9 cellular contexts compared by ENCODE assay signal in the genomic region with DNA sequence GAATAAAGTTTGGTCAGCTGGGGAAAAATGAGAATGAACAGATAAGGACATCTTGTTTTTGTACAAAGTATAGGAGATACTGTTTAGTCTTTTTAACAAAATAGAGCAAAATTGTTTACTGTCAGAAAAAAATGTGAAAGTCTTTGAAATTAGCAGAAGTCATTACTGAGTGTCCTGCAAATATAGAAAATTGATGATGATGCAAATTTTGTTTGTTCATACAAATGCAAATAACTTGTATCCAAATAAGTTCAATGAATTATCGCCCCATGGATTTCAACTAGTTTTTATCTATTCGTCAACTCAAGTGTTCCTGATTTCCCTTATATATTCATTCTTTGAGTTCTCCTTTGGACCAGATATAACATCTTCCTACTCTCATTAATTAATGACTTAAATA.
"Had no signal": no experiment of that assay in that cellular context is flagged by ENCODE, and none has a peak within 500 bp of the region (broad histone marks: within the 10 kb centered on the region; RNA-seq: fewer than 3 reads in every experiment).

No MANE protein-coding gene starts in this region.

- H3K27ac Mint-ChIP-seq: H9, IgD-negative memory B cell had no signal

- H3K4me3 ChIP-seq: GM23248 had no signal

- H3K4me3 Mint-ChIP-seq: H9, IgD-negative memory B cell had no signal

- DNase-seq: GM23248, GOT3, H9, HCEC 1CT, Karpas-422, KG1 had no signal

- H3K27ac ChIP-seq: GM23248, HL-60 had no signal

- H3K4me1 Mint-ChIP-seq: H9 had no signal

- H2AFZ ChIP-seq: GM23248 had no signal

- H3K9ac ChIP-seq: GM23248 had no signal

- H3K9me3 Mint-ChIP-seq: H9 had no signal

- FAIRE-seq: H54 had no signal

- H3K27me3 Mint-ChIP-seq: IgD-negative memory B cell had no signal
